ENCODE assay signal across 12 cellular contexts in genomic region chr20:58112017-58112781, GRCh38.
DNase-seq lines count a peak whose midpoint lies in the region; TF ChIP-seq lines count a peak whose summit lies in the region.
"Had no signal": no experiment of that assay in that cellular context is flagged by ENCODE, and none has a peak within 500 bp of the region (broad histone marks: within the 10 kb centered on the region; RNA-seq: fewer than 3 reads in every experiment).

No MANE protein-coding gene starts in this region.

- H3K9me3 ChIP-seq in MG63 (peaks cover 5% of the 10 kb centered on the region), breast epithelium (peaks cover 0 to 4% of the 10 kb centered on the region in 2 donors), osteoblast (ENCODE audit: low read depth, low read length) (no peaks in the 10 kb centered on the region), stomach (peaks cover 0 to 9% (median 6%) of the 10 kb centered on the region in 4 donors)
- H3K9me3 ChIP-seq: uterus had no signal

- no peak overlapping the region for H2AFZ ChIP-seq in osteoblast (ENCODE audit: low read length)

- H3K4me3 ChIP-seq in MG63 (no peak overlapping the region), breast epithelium (no peak overlapping the region), osteoblast (ENCODE audit: insufficient read depth, low read length) (no peak overlapping the region), stomach (no peak overlapping the region)
- H3K4me3 ChIP-seq: uterus had no signal

- TF ChIP-seq POLR2A in breast epithelium (IDR thresholded peaks at IDR 0.05), result no peak
- TF ChIP-seq POLR2A in stomach (IDR thresholded peaks at IDR 0.05), result no peak

- DNase-seq in EL (peak; percentile 84), MG63 (peak; percentile 58), breast epithelium (ENCODE audit: low spot score in 2 of 2) (peak in 1 of 2 donors; percentile 50), osteoblast (ENCODE audit: insufficient read length, low spot score, missing footprints) (peak; percentile 86), NCI-H748 treated with DMSO at 0.1 percent for 48 hours (lab: John Stamatoyannopoulos, UW) (no peak), stomach (no peak)
- no peak for DNase-seq in activated T-cell treated with anti-CD3 and anti-CD28 coated beads, Interleukin-2, amount 50 U/mL, for 1 hour
- no peak for DNase-seq in stimulated activated CD4-positive, alpha-beta T cell treated with anti-CD3 and anti-CD28 coated beads, Interleukin-1b, Interleukin-23, amount 100 ng/mL, for 48 hours
- DNase-seq: activated CD4-positive, CD25-positive, alpha-beta regulatory T cell treated with anti-CD3 and anti-CD28 coated beads, Interleukin-2, amount 50 U/mL, for 72 hours; DMS79 treated with DMSO at 0.1 percent for 48 hours; Kasumi-1 had no signal

- intact Hi-C loops in breast epithelium (cut with DNase I; ENCODE audit: low total_unique reads), result no loop called here
- intact Hi-C loops in stomach (cut with DNase I; ENCODE audit: low total_unique reads), result no loop called here

- TF ChIP-seq CTCF in breast epithelium (IDR thresholded peaks at IDR 0.05) (no peak), osteoblast (IDR thresholded peaks at IDR 0.05; ENCODE audit: extremely low read depth, low read depth, low read length) (no peak), stomach (IDR thresholded peaks at IDR 0.05) (no peak)

- H3K27ac ChIP-seq in breast epithelium (peak overlapping the region; percentile 64 to 75), osteoblast (ENCODE audit: low read depth, low read length) (peak overlapping the region; percentile 48), stomach (no peak overlapping the region)
- H3K27ac ChIP-seq: uterus had no signal

- H3K79me2 ChIP-seq in osteoblast (ENCODE audit: insufficient read depth, low read length), result no peaks in the 10 kb centered on the region

- H4K20me1 ChIP-seq in osteoblast (ENCODE audit: insufficient read depth, low read length), result no peaks in the 10 kb centered on the region

- WGBS in stomach, 5 donors, result 62 to 75% (median 67%) methylated on average over 7 of the region's 7 CpGs

- H3K27me3 ChIP-seq in MG63 (no peaks in the 10 kb centered on the region), breast epithelium (no peaks in the 10 kb centered on the region), osteoblast (ENCODE audit: insufficient read depth, low read length) (no peaks in the 10 kb centered on the region), stomach (peaks cover 0 to 5% (median 0%) of the 10 kb centered on the region in 3 donors)
- H3K27me3 ChIP-seq: uterus had no signal

- TF ChIP-seq EP300 in stomach (IDR thresholded peaks at IDR 0.05), result no peak

- peak overlapping the region; percentile 49 for H3K4me2 ChIP-seq in osteoblast (ENCODE audit: insufficient read depth, low read length)

- H3K4me1 ChIP-seq in breast epithelium (no peaks in the 10 kb centered on the region), osteoblast (ENCODE audit: insufficient read depth, low read length) (peaks cover 16% of the 10 kb centered on the region), stomach (no peaks in the 10 kb centered on the region)
- H3K4me1 ChIP-seq: uterus had no signal

- H3K36me3 ChIP-seq in MG63 (no peaks in the 10 kb centered on the region), breast epithelium (no peaks in the 10 kb centered on the region), osteoblast (ENCODE audit: insufficient read depth, low read length) (no peaks in the 10 kb centered on the region), stomach (no peaks in the 10 kb centered on the region)
- H3K36me3 ChIP-seq: uterus had no signal

Comparison
In these comparisons a context has a peak if more than half of its experiments do, and no peak if none do; other contexts are left out.
1. DNase-seq: peak in EL (single experiment), MG63 (single experiment) and osteoblast (single experiment); none in NCI-H748 treated with DMSO at 0.1 percent for 48 hours (single experiment), activated T-cell treated with anti-CD3 and anti-CD28 coated beads, Interleukin-2, amount 50 U/mL, for 1 hour (single experiment), stimulated activated CD4-positive, alpha-beta T cell treated with anti-CD3 and anti-CD28 coated beads, Interleukin-1b, Interleukin-23, amount 100 ng/mL, for 48 hours (single experiment) and stomach (single experiment).
2. H3K27ac ChIP-seq: peak in breast epithelium (2 of 2) and osteoblast (single experiment); none in stomach (0 of 5).